Comparison of ENCODE assay signal across 16 cellular contexts in the genomic region with DNA sequence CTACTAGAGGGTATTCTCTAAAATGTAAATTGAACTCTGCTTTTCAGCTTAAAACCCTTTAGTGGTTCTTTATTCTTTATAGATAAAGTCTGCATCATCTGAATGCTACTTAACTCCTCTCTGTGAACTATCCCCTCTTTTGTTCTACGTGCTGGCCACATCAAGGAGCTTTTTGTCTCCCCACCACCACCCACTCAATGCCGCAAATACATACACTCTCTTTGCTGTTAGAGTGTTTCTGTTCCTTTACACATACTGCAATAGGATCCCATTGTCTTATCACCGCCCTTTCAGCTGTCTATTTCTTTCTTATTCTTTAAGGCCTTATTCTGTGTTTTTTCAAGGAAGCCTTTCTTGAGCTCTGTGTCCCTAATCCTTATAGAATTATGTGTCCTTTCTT.
DNase-seq lines count a peak whose midpoint lies in the region; ATAC-seq and TF ChIP-seq lines count a peak whose summit lies in the region.
"Had no signal": no experiment of that assay in that cellular context is flagged by ENCODE, and none has a peak within 500 bp of the region (broad histone marks: within the 10 kb centered on the region; RNA-seq: fewer than 3 reads in every experiment).

No MANE protein-coding gene starts in this region.

- no peak overlapping the region for H3K4me3 ChIP-seq in CD4-positive, alpha-beta memory T cell (ENCODE audit: low read length in 2 of 2)
- no peak overlapping the region for H3K4me3 ChIP-seq in hepatocyte
- H3K4me3 ChIP-seq: GM23248 had no signal

- CTCF ChIA-PET in CD4-positive, alpha-beta memory T cell (lab: Charles Lee; ENCODE audit: partially characterized antibody), result interaction anchor here (0.7 to 1.2 kb wide), 6 partner anchors 13 to 158 kb away, joined by 3 to 5 read pairs (median 4); no protein-coding TSS in a partner anchor

- peak; percentile 9 to 12 for DNase-seq in activated CD4-positive, alpha-beta T cell treated with anti-CD3 and anti-CD28 coated beads for 4 hours
- no peak for DNase-seq in activated CD4-positive, alpha-beta T cell treated with anti-CD3 and anti-CD28 coated beads, Interleukin-2, amount 10 ng/mL, durations not matched to agents 24 days and 14 days
- peak in 1 of 5 donors; percentile 13 for DNase-seq in CD4-positive, alpha-beta memory T cell
- no peak for DNase-seq in nephron progenitor cell
- no peak for DNase-seq in hepatocyte (ENCODE audit: low spot score)
- no peak for DNase-seq in NCI-H2171 (lab: John Stamatoyannopoulos, UW)
- DNase-seq: central memory CD4-positive, alpha-beta T cell; GM23248; hippocampal formation; NCI-H2029 treated with DMSO at 0.1 percent for 48 hours; NCI-H774; PC-3 had no signal

- H3K27ac ChIP-seq in CD4-positive, alpha-beta memory T cell (ENCODE audit: low read depth, low read length), result no peak overlapping the region
- no peak overlapping the region for H3K27ac ChIP-seq in hepatocyte
- H3K27ac ChIP-seq: GM23248, HL-60 had no signal

- no peak overlapping the region for H3K27ac Mint-ChIP-seq in activated CD4-positive, alpha-beta T cell treated with anti-CD3 and anti-CD28 coated beads, Interleukin-2, amount 10 ng/mL, durations not matched to agents 24 days and 14 days
- peak overlapping the region in 5 of 7 donors; percentile 8 to 84 (median 63) for H3K27ac Mint-ChIP-seq in CD4-positive, alpha-beta memory T cell
- peak overlapping the region; percentile 51 for H3K27ac Mint-ChIP-seq in activated T-helper 17 cell treated with anti-CD3 and anti-CD28 coated beads, Interleukin-2, amount 50 U/mL, for 72 hours
- H3K27ac Mint-ChIP-seq in nephron progenitor cell, result peak overlapping the region; percentile 4

- no peaks in the 10 kb centered on the region for H3K9me3 Mint-ChIP-seq in activated CD4-positive, alpha-beta T cell treated with anti-CD3 and anti-CD28 coated beads, Interleukin-2, amount 10 ng/mL, durations not matched to agents 24 days and 14 days
- H3K9me3 Mint-ChIP-seq in CD4-positive, alpha-beta memory T cell, result peaks cover 0 to 1% (median 0%) of the 10 kb centered on the region in 8 donors
- H3K9me3 Mint-ChIP-seq in activated T-helper 17 cell treated with anti-CD3 and anti-CD28 coated beads, Interleukin-2, amount 50 U/mL, for 72 hours, result no peaks in the 10 kb centered on the region
- H3K9me3 Mint-ChIP-seq in nephron progenitor cell, result peaks cover 17% of the 10 kb centered on the region

- WGBS in hepatocyte (ENCODE audit: low lambda C conversion rate, missing lambda C conversion rate), result 91% methylated on average over 3 of the region's 3 CpGs

- no peaks in the 10 kb centered on the region for H3K36me3 ChIP-seq in CD4-positive, alpha-beta memory T cell (ENCODE audit: insufficient read depth, low read length)
- H3K36me3 ChIP-seq in hepatocyte (replicated peaks; ENCODE audit: insufficient read depth, low read depth), result no peaks in the 10 kb centered on the region

- ATAC-seq in activated T-helper 17 cell treated with anti-CD3 and anti-CD28 coated beads, Interleukin-2, amount 50 U/mL, for 72 hours (replicated peaks), result peak; percentile 82
- ATAC-seq in GM19455 (IDR thresholded peaks at IDR 0.05; ENCODE audit: unreplicated experiment), result no peak
- ATAC-seq: PC-3, sciatic nerve had no signal

- no peaks in the 10 kb centered on the region for H3K27me3 Mint-ChIP-seq in activated CD4-positive, alpha-beta T cell treated with anti-CD3 and anti-CD28 coated beads, Interleukin-2, amount 10 ng/mL, durations not matched to agents 24 days and 14 days
- H3K27me3 Mint-ChIP-seq in CD4-positive, alpha-beta memory T cell, result no peaks in the 10 kb centered on the region
- no peaks in the 10 kb centered on the region for H3K27me3 Mint-ChIP-seq in activated T-helper 17 cell treated with anti-CD3 and anti-CD28 coated beads, Interleukin-2, amount 50 U/mL, for 72 hours
- H3K27me3 Mint-ChIP-seq in nephron progenitor cell (ENCODE audit: low read depth, poor library complexity), result no peaks in the 10 kb centered on the region

- intact Hi-C loops in activated CD4-positive, alpha-beta T cell treated with anti-CD3 and anti-CD28 coated beads, Interleukin-2, amount 10 ng/mL, durations not matched to agents 24 days and 14 days (cut with micrococcal nuclease), result no loop called here
- intact Hi-C loops in CD4-positive, alpha-beta memory T cell (cut with micrococcal nuclease), result loop anchor here (5.0 kb wide), 1 partner anchor 45 kb away; no protein-coding TSS in a partner anchor

- no peak overlapping the region for H3K4me2 ChIP-seq in hepatocyte

- peaks cover 40% of the 10 kb centered on the region for H3K36me3 Mint-ChIP-seq in activated CD4-positive, alpha-beta T cell treated with anti-CD3 and anti-CD28 coated beads, Interleukin-2, amount 10 ng/mL, durations not matched to agents 24 days and 14 days (ENCODE audit: low read depth)
- peaks cover 39 to 57% of the 10 kb centered on the region in 2 donors for H3K36me3 Mint-ChIP-seq in CD4-positive, alpha-beta memory T cell
- peaks cover 68% of the 10 kb centered on the region for H3K36me3 Mint-ChIP-seq in activated T-helper 17 cell treated with anti-CD3 and anti-CD28 coated beads, Interleukin-2, amount 50 U/mL, for 72 hours (ENCODE audit: low read depth)
- peaks cover 71% of the 10 kb centered on the region for H3K36me3 Mint-ChIP-seq in nephron progenitor cell (ENCODE audit: low read depth)

- no peaks in the 10 kb centered on the region for H3K9me3 ChIP-seq in CD4-positive, alpha-beta memory T cell (ENCODE audit: control insufficient read depth in 1 of 2, low read length in 2 of 2)
- no peaks in the 10 kb centered on the region for H3K9me3 ChIP-seq in hepatocyte (ENCODE audit: low read depth)

- no peak for TF ChIP-seq CTCF in nephron progenitor cell (IDR thresholded peaks at IDR 0.05)
- no peak for TF ChIP-seq CTCF in hepatocyte (IDR thresholded peaks at IDR 0.05; ENCODE audit: poor library complexity)

- H3K4me3 Mint-ChIP-seq in activated CD4-positive, alpha-beta T cell treated with anti-CD3 and anti-CD28 coated beads, Interleukin-2, amount 10 ng/mL, durations not matched to agents 24 days and 14 days, result no peak overlapping the region
- H3K4me3 Mint-ChIP-seq in CD4-positive, alpha-beta memory T cell, result peak overlapping the region in 5 of 8 donors; percentile 16 to 60 (median 40)
- H3K4me3 Mint-ChIP-seq in activated T-helper 17 cell treated with anti-CD3 and anti-CD28 coated beads, Interleukin-2, amount 50 U/mL, for 72 hours, result peak overlapping the region; percentile 32
- H3K4me3 Mint-ChIP-seq in nephron progenitor cell, result no peak overlapping the region

- H3K79me2 ChIP-seq in hepatocyte, result peaks cover 47% of the 10 kb centered on the region

- no peaks in the 10 kb centered on the region for H4K20me1 ChIP-seq in hepatocyte (ENCODE audit: insufficient read depth, poor library complexity, severe bottlenecking)

- H3K9me2 ChIP-seq in hepatocyte (replicated peaks; ENCODE audit: insufficient read depth), result no peaks in the 10 kb centered on the region

- no peaks in the 10 kb centered on the region for H3K27me3 ChIP-seq in CD4-positive, alpha-beta memory T cell (ENCODE audit: insufficient read depth, low read length)
- H3K27me3 ChIP-seq in hepatocyte, result no peaks in the 10 kb centered on the region

- peaks cover 31% of the 10 kb centered on the region for H3K4me1 Mint-ChIP-seq in activated CD4-positive, alpha-beta T cell treated with anti-CD3 and anti-CD28 coated beads, Interleukin-2, amount 10 ng/mL, durations not matched to agents 24 days and 14 days
- peaks cover 58 to 83% (median 73%) of the 10 kb centered on the region in 4 donors for H3K4me1 Mint-ChIP-seq in CD4-positive, alpha-beta memory T cell
- H3K4me1 Mint-ChIP-seq in activated T-helper 17 cell treated with anti-CD3 and anti-CD28 coated beads, Interleukin-2, amount 50 U/mL, for 72 hours, result peaks cover 38% of the 10 kb centered on the region
- H3K4me1 Mint-ChIP-seq in nephron progenitor cell, result peaks cover 35% of the 10 kb centered on the region

- peaks cover 75% of the 10 kb centered on the region for H3K4me1 ChIP-seq in CD4-positive, alpha-beta memory T cell (ENCODE audit: insufficient read depth, low read length)
- H3K4me1 ChIP-seq in hepatocyte (ENCODE audit: insufficient read depth), result no peaks in the 10 kb centered on the region

- H2AFZ ChIP-seq in hepatocyte, result no peak overlapping the region
- H2AFZ ChIP-seq: GM23248 had no signal

- POLR2A ChIA-PET in CD4-positive, alpha-beta memory T cell (lab: Charles Lee; ENCODE audit: partially characterized antibody), result interaction anchor here (1.5 to 1.9 kb wide), 2 partner anchors 9 to 10 kb away, joined by 3 to 6 read pairs; no protein-coding TSS in a partner anchor

Comparison
In these comparisons a context has a peak if more than half of its experiments do, and no peak if none do; other contexts are left out.
1. DNase-seq: peak in activated CD4-positive, alpha-beta T cell treated with anti-CD3 and anti-CD28 coated beads for 4 hours (2 of 2); none in activated CD4-positive, alpha-beta T cell treated with anti-CD3 and anti-CD28 coated beads, Interleukin-2, amount 10 ng/mL, durations not matched to agents 24 days and 14 days (single experiment), nephron progenitor cell (single experiment), hepatocyte (single experiment) and NCI-H2171 (single experiment).
2. H3K4me3 Mint-ChIP-seq: peak in CD4-positive, alpha-beta memory T cell (5 of 8) and activated T-helper 17 cell treated with anti-CD3 and anti-CD28 coated beads, Interleukin-2, amount 50 U/mL, for 72 hours (single experiment); none in activated CD4-positive, alpha-beta T cell treated with anti-CD3 and anti-CD28 coated beads, Interleukin-2, amount 10 ng/mL, durations not matched to agents 24 days and 14 days (single experiment) and nephron progenitor cell (single experiment).